In the genomic region with DNA sequence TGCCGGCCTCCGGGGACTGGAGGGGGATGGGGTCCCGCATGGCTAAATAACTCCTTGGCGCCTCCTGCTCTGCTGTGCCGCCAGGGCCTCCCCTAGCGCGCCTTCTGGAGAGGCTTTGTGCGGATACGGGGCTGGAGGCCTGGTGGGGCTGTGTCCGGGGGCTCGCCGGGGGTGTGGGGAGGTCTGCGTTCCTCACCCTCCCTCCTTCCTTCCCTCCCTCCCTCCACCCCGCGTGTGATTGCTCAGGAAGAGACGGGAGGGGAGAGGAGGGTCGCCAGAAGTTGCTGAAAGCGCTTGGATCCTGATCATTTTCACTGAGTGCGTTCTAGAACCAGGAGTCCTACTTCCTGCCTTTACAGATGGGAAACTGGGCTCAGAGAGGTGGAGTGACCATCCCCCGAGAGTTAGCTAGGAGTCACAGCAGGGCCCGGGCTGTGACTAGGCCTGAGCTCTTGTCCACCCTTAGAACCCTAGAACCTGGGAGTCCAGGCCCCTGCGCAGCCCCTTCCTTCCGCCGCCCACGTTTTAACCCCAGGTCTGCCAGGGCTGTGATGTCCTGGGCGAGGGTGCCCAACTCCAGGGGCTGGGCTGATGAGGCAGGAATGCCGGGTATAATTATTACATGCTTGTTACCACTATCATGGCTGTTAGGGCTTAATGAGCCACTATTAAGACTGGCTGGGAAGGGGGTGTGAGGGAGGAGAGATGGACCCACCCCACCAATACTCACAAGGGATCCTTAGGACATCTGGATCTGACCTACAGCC, we compare ENCODE assay signal across 8 cellular contexts. TPM values are rescaled to one million over a fixed set of nuclear protein-coding genes. Genes with fewer than 3 reads are reported as not detected.
DNase-seq lines count a peak whose midpoint lies in the region.

No MANE protein-coding gene starts in this region.

- peaks cover 0 to 2% (median 0%) of the 10 kb centered on the region in 6 donors for H3K9me3 Mint-ChIP-seq in immature natural killer cell

- peaks cover 51 to 60% of the 10 kb centered on the region in 2 donors for H3K4me1 Mint-ChIP-seq in immature natural killer cell

- peak overlapping the region; percentile 91 to 100 (median 96) for H3K27ac Mint-ChIP-seq in immature natural killer cell

- H3K4me3 Mint-ChIP-seq in immature natural killer cell = peak overlapping the region; percentile 84 to 90 (median 87)

- DNase-seq in stimulated activated CD4-positive, alpha-beta T cell treated with anti-CD3 and anti-CD28 coated beads, Interleukin-1b, Interleukin-23, amount 100 ng/mL, for 48 hours = peak; percentile 39
- DNase-seq in stimulated activated CD4-positive, alpha-beta T cell treated with anti-CD3 and anti-CD28 coated beads, Interleukin-2, amount 100 ng/mL, for 48 hours = no peak
- DNase-seq in NCI-H2029 treated with DMSO at 0.1 percent for 48 hours (lab: John Stamatoyannopoulos, UW) (peak; percentile 16), amniotic stem cell (lab: John Stamatoyannopoulos, UW) (peak; percentile 77), immature natural killer cell (no peak), COLO829 (ENCODE audit: low spot score) (no peak), NCI-H1930 (lab: John Stamatoyannopoulos, UW) (no peak)
- DNase-seq in stimulated activated CD4-positive, alpha-beta T cell treated with anti-CD3 and anti-CD28 coated beads, Interleukin-4, amount 100 ng/mL, for 1 hour = peak; percentile 35

- H3K27me3 Mint-ChIP-seq in immature natural killer cell (ENCODE audit: low read depth in 3 of 3) = peaks cover 44 to 54% (median 50%) of the 10 kb centered on the region in 3 donors

- peaks cover 0 to 6% (median 4%) of the 10 kb centered on the region in 3 donors for H3K36me3 Mint-ChIP-seq in immature natural killer cell

RNA-seq across cellular contexts. Expression of a gene that starts 0.8 kb away (rescaled TPM):
- 10 to 100 TPM; 15.0 to 71.8 (median 54.7) TPM for polyA plus RNA-seq in immature natural killer cell

RNA-seq across cellular contexts. Expression of a gene that starts 8.0 kb away (rescaled TPM):
- under 1 TPM in 1 of 3 donors, not detected in 2; 0.15 TPM for polyA plus RNA-seq in immature natural killer cell

RNA-seq across cellular contexts. Expression of a gene that starts 40.7 kb away (rescaled TPM):
- 100 to 1,000 TPM; 128 to 189 (median 178) TPM for polyA plus RNA-seq in immature natural killer cell

RNA-seq across cellular contexts. Expression of a gene that starts 56.0 kb away (rescaled TPM):
- polyA plus RNA-seq in immature natural killer cell = not detected

RNA-seq across cellular contexts. Expression of a gene that starts 58.2 kb away (rescaled TPM):
- 10 to 100 TPM in 2 of 3 donors, 1 to 10 TPM in 1; 8.2 to 20.6 (median 17.5) TPM for polyA plus RNA-seq in immature natural killer cell

Comparison
In these comparisons a context has a peak if more than half of its experiments do, and no peak if none do; other contexts are left out.
1. DNase-seq: peak in stimulated activated CD4-positive, alpha-beta T cell treated with anti-CD3 and anti-CD28 coated beads, Interleukin-1b, Interleukin-23, amount 100 ng/mL, for 48 hours (single experiment), NCI-H2029 treated with DMSO at 0.1 percent for 48 hours (single experiment), amniotic stem cell (single experiment) and stimulated activated CD4-positive, alpha-beta T cell treated with anti-CD3 and anti-CD28 coated beads, Interleukin-4, amount 100 ng/mL, for 1 hour (single experiment); none in stimulated activated CD4-positive, alpha-beta T cell treated with anti-CD3 and anti-CD28 coated beads, Interleukin-2, amount 100 ng/mL, for 48 hours (0 of 2), immature natural killer cell (0 of 3), COLO829 (single experiment) and NCI-H1930 (0 of 2).